ENCODE assay signal across 9 cellular contexts in the genomic region with DNA sequence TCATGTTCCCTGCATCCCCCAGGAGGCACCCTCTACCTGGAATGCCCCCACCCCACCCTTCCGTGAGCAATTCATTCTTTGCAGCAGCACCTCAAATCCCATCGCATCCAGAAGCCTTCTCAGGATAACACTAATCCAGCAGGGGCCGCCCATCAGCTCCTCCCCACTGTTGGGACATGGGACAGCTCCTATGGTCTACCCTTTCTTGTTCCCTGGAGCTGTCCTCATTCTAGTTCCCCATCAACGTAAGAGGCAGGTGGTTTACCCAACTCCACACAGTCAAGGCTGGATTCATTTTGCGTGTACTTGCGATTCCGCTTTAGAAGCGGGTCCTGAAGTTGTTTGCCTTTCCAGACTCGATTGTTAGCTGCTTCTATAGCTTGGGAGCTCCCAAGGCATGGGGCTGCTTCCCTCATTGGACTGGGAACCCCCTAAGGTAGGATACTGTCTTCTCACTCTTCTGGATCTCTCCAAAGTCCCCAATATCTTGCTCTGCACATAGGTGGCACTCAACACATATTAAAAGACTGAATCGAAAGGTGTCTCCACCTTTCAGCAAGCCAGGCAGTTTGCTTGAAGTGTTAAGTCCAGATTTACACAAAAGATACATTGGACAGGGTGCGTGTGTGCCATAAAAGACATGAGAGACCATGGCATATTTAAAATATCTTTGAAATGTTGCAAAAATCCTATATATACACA. TPM values are rescaled to one million over a fixed set of nuclear protein-coding genes. Genes with fewer than 3 reads are reported as not detected.
DNase-seq lines count a peak whose midpoint lies in the region; ATAC-seq and TF ChIP-seq lines count a peak whose summit lies in the region.
"Had no signal": no experiment of that assay in that cellular context is flagged by ENCODE, and none has a peak within 500 bp of the region (broad histone marks: within the 10 kb centered on the region; RNA-seq: fewer than 3 reads in every experiment).

No MANE protein-coding gene starts in this region.

- no peaks in the 10 kb centered on the region for H3K36me3 Mint-ChIP-seq in CD4-positive, alpha-beta T cell (ENCODE audit: low read depth)
- H3K36me3 Mint-ChIP-seq in T-helper 1 cell treated with Interleukin-12 subunit alpha and Interleukin-12 subunit beta and Interleukin-4 antibody, amounts not matched to agents 30 μg/mL and 1 μg/mL, for 36 hours (ENCODE audit: low read depth), result no peaks in the 10 kb centered on the region

- H3K4me3 Mint-ChIP-seq in CD4-positive, alpha-beta T cell, result peak overlapping the region; percentile 67
- H3K4me3 Mint-ChIP-seq in T-helper 1 cell treated with Interleukin-12 subunit alpha and Interleukin-12 subunit beta and Interleukin-4 antibody, amounts not matched to agents 30 μg/mL and 1 μg/mL, for 36 hours, result peak overlapping the region; percentile 60

- H3K4me1 ChIP-seq in colonic mucosa, result no peaks in the 10 kb centered on the region

- peaks cover 9% of the 10 kb centered on the region for H3K4me1 Mint-ChIP-seq in CD4-positive, alpha-beta T cell (ENCODE audit: low read depth)
- peaks cover 2% of the 10 kb centered on the region for H3K4me1 Mint-ChIP-seq in T-helper 1 cell treated with Interleukin-12 subunit alpha and Interleukin-12 subunit beta and Interleukin-4 antibody, amounts not matched to agents 30 μg/mL and 1 μg/mL, for 36 hours (ENCODE audit: low read depth)

- no peaks in the 10 kb centered on the region for H3K36me3 ChIP-seq in colonic mucosa

- no peak for DNase-seq in CD4-positive, alpha-beta T cell
- no peak for DNase-seq in GM13976 (ENCODE audit: low spot score)
- peak; percentile 76 for DNase-seq in iPS-NIHi7 (ENCODE audit: extremely low spot score)
- no peak for DNase-seq in colonic mucosa
- no peak for DNase-seq in dorsolateral prefrontal cortex
- DNase-seq: stimulated activated CD4-positive, alpha-beta T cell treated with anti-CD3 and anti-CD28 coated beads, Interleukin-12 subunit alpha, Interleukin-12 subunit beta, amount 100 ng/mL, for 4 hours had no signal

- no peak overlapping the region for H3K9ac ChIP-seq in colonic mucosa (ENCODE audit: low read depth in 2 of 2, low read length in 2 of 2)

- H3K9me3 ChIP-seq in CD4-positive, alpha-beta T cell (ENCODE audit: control insufficient read depth, low read length), result no peaks in the 10 kb centered on the region
- H3K9me3 ChIP-seq in colonic mucosa, result no peaks in the 10 kb centered on the region

- peak; percentile 21 for TF ChIP-seq CTCF in CD4-positive, alpha-beta T cell (IDR thresholded peaks at IDR 0.05)
- TF ChIP-seq CTCF in GM13976 (IDR thresholded peaks at IDR 0.05; ENCODE audit: borderline replicate concordance, control extremely low read depth, extremely low read depth, insufficient read depth, missing control alignments), result peak; percentile 12
- no peak for TF ChIP-seq CTCF in colonic mucosa (IDR thresholded peaks at IDR 0.05)
- peak in 2 of 56 donors; percentile 8 to 11 for TF ChIP-seq CTCF in dorsolateral prefrontal cortex (IDR thresholded peaks at IDR 0.05 in 54 of 56, conservative IDR thresholded peaks at IDR 0.05 in 2 of 56; ENCODE audit: low read depth in 1 of 56, partially characterized antibody in 56 of 56)

- peak; percentile 60 for ATAC-seq in CD4-positive, alpha-beta T cell (ENCODE audit: poor library complexity)
- ATAC-seq in HG03175 (IDR thresholded peaks at IDR 0.05; ENCODE audit: unreplicated experiment) (no peak), HG03280 (IDR thresholded peaks at IDR 0.05; ENCODE audit: unreplicated experiment) (no peak)

- H3K27me3 ChIP-seq in CD4-positive, alpha-beta T cell (ENCODE audit: control insufficient read depth, insufficient read depth, low read length), result peaks cover 16% of the 10 kb centered on the region
- peaks cover 10% of the 10 kb centered on the region for H3K27me3 ChIP-seq in colonic mucosa
- peaks cover 0 to 75% (median 10%) of the 10 kb centered on the region in 45 donors for H3K27me3 ChIP-seq in dorsolateral prefrontal cortex

- H3K27ac ChIP-seq in CD4-positive, alpha-beta T cell (ENCODE audit: low read depth, low read length), result no peak overlapping the region
- H3K27ac ChIP-seq in colonic mucosa, result no peak overlapping the region
- no peak overlapping the region for H3K27ac ChIP-seq in dorsolateral prefrontal cortex

- H3K27me3 Mint-ChIP-seq in CD4-positive, alpha-beta T cell, result peaks cover 14% of the 10 kb centered on the region
- H3K27me3 Mint-ChIP-seq in T-helper 1 cell treated with Interleukin-12 subunit alpha and Interleukin-12 subunit beta and Interleukin-4 antibody, amounts not matched to agents 30 μg/mL and 1 μg/mL, for 36 hours (ENCODE audit: low read depth), result peaks cover 27% of the 10 kb centered on the region

- H3K27ac Mint-ChIP-seq in CD4-positive, alpha-beta T cell, result no peak overlapping the region
- H3K27ac Mint-ChIP-seq in T-helper 1 cell treated with Interleukin-12 subunit alpha and Interleukin-12 subunit beta and Interleukin-4 antibody, amounts not matched to agents 30 μg/mL and 1 μg/mL, for 36 hours, result no peak overlapping the region

- no peaks in the 10 kb centered on the region for H3K9me3 Mint-ChIP-seq in CD4-positive, alpha-beta T cell
- H3K9me3 Mint-ChIP-seq in T-helper 1 cell treated with Interleukin-12 subunit alpha and Interleukin-12 subunit beta and Interleukin-4 antibody, amounts not matched to agents 30 μg/mL and 1 μg/mL, for 36 hours, result no peaks in the 10 kb centered on the region

- intact Hi-C loops in CD4-positive, alpha-beta T cell (cut with DNase I, micrococcal nuclease), result loop anchor here (1.0 to 10.0 kb wide), 3 partner anchors 69 to 168 kb away; no protein-coding TSS in a partner anchor
- intact Hi-C loops in colonic mucosa (cut with DNase I), result no loop called here
- intact Hi-C loops in dorsolateral prefrontal cortex (cut with DNase I), result no loop called here

- in situ Hi-C loops in GM13976 (cut with MboI; ENCODE audit: low sequenced_read_pairs, unreplicated experiment), result no loop called here

- no peak overlapping the region for H3K4me3 ChIP-seq in colonic mucosa
- H3K4me3 ChIP-seq in dorsolateral prefrontal cortex, result peak overlapping the region in 2 of 59 donors; percentile 65 to 68

- CTCF ChIA-PET in CD4-positive, alpha-beta T cell (lab: Charles Lee), result no interaction called here

- POLR2A ChIA-PET in CD4-positive, alpha-beta T cell (lab: Charles Lee), result interaction anchor here (1.0 to 2.6 kb wide), 2 partner anchors 126 to 168 kb away, joined by 4 to 10 read pairs; no protein-coding TSS in a partner anchor

RNA-seq across cellular contexts. Expression of gene APLN, which starts 0.9 kb away (rescaled TPM):
- total RNA-seq in CD4-positive, alpha-beta T cell, result not detected
- total RNA-seq in colonic mucosa (1 to 10 TPM in 1 of 2 donors, under 1 TPM in 1; 0.15 to 2.7 TPM), dorsolateral prefrontal cortex (10 to 100 TPM in 103 of 120 experiments, 1 to 10 TPM in 17; 3.5 to 69.1 (median 14.9) TPM)

Comparison
In these comparisons a context has a peak if more than half of its experiments do, and no peak if none do; other contexts are left out.
1. intact Hi-C loops: an anchor here in CD4-positive, alpha-beta T cell (1.0 to 10.0 kb wide); none called in colonic mucosa and dorsolateral prefrontal cortex.